Comparison of ENCODE assay signal across 14 cellular contexts in genomic region chr4:10151182-10151581, GRCh38. TPM values are rescaled to one million over a fixed set of nuclear protein-coding genes. Genes with fewer than 3 reads are reported as not detected.
DNase-seq lines count a peak whose midpoint lies in the region; ATAC-seq, FAIRE-seq and TF ChIP-seq lines count a peak whose summit lies in the region.
"Had no signal": no experiment of that assay in that cellular context is flagged by ENCODE, and none has a peak within 500 bp of the region (broad histone marks: within the 10 kb centered on the region; RNA-seq: fewer than 3 reads in every experiment).

No MANE protein-coding gene starts in this region.

- H3K4me2 ChIP-seq in GM12878 (ENCODE audit: control insufficient read depth, insufficient read depth) (no peak overlapping the region), MM.1S (ENCODE audit: low read depth, low read length) (no peak overlapping the region)

- 0% methylated on average over 5 of the region's 5 CpGs for WGBS in GM12878 (ENCODE audit: insufficient coverage, insufficient replicate concordance, low lambda C conversion rate, missing lambda C conversion rate)

- no peaks in the 10 kb centered on the region for H3K36me3 ChIP-seq in GM12878 (ENCODE audit: control insufficient read depth in 2 of 2, insufficient read depth in 2 of 2, low read length in 1 of 2)
- no peaks in the 10 kb centered on the region for H3K36me3 ChIP-seq in MM.1S (replicated peaks; ENCODE audit: insufficient read depth, low read length)
- H3K36me3 ChIP-seq: breast epithelium, suprapubic skin had no signal

- FAIRE-seq in GM12878 (lab: Jason Lieb, UNC) = no peak

- CTCF ChIA-PET in GM12878 (lab: Yijun Ruan, JAX) = interaction anchor here (0.9 to 2.0 kb wide), 9 partner anchors 8 to 257 kb away, joined by 3 to 9 read pairs (median 4); no protein-coding TSS in a partner anchor

- no peak for TF ChIP-seq RAD21 in GM12878 (IDR thresholded peaks at IDR 0.05; ENCODE audit: insufficient read depth, low read depth, low read length)

- no peaks in the 10 kb centered on the region; the same call in 1 of the 2 replicates for H3F3A ChIP-seq in MM.1S (ENCODE audit: insufficient read depth, low read length)

- POLR2A ChIA-PET in GM12878 (lab: Charles Lee) = interaction anchor here (1.9 kb wide), 1 partner anchor 33 kb away, joined by 6 read pairs; no protein-coding TSS in a partner anchor

- RAD21 ChIA-PET in GM12878 (lab: Charles Lee; ENCODE audit: unreplicated experiment) = interaction anchor here (0.6 to 1.6 kb wide), 5 partner anchors 12 to 325 kb away, joined by 3 read pairs; partner anchors contain the start of gene WDR1

- DNase-seq in GM12878 (ENCODE audit: low read depth, low spot score) (peak; percentile 41), Kasumi-1 (lab: John Stamatoyannopoulos, UW) (no peak), MM.1S (no peak), LoVo (ENCODE audit: low spot score) (no peak)
- DNase-seq: activated effector memory CD4-positive, alpha-beta T cell treated with anti-CD3 and anti-CD28 coated beads, Interleukin-2, amount 50 U/mL, for 16 hours; C1 segment of cervical spinal cord; head of caudate nucleus had no signal

- no peak overlapping the region for H2AFZ ChIP-seq in GM12878 (ENCODE audit: control insufficient read depth, low read depth, low read length)
- H2AFZ ChIP-seq in MM.1S (ENCODE audit: low read length) = no peak overlapping the region

- TF ChIP-seq CTCF in GM12878 (IDR thresholded peaks at IDR 0.05 in 2 of 3, conservative IDR thresholded peaks at IDR 0.05 in 1 of 3; ENCODE audit: control insufficient read depth in 2 of 3, extremely low read depth in 1 of 3, insufficient read depth in 1 of 3, low read depth in 3 of 3, low read length in 3 of 3) (no peak), MM.1S (IDR thresholded peaks at IDR 0.05; ENCODE audit: low read length) (no peak)

- H3K79me2 ChIP-seq in GM12878 (ENCODE audit: control insufficient read depth, insufficient read depth, low read length) (no peaks in the 10 kb centered on the region), MM.1S (ENCODE audit: low read length) (no peaks in the 10 kb centered on the region)

- no peaks in the 10 kb centered on the region; a peak in 1 of 4 replicates for H3K27me3 ChIP-seq in GM12878 (replicated peaks in 1 of 2; ENCODE audit: control insufficient read depth in 2 of 2, insufficient read depth in 2 of 2, low read length in 1 of 2)
- no peaks in the 10 kb centered on the region for H3K27me3 ChIP-seq in MM.1S (replicated peaks; ENCODE audit: insufficient read depth, low read length)
- H3K27me3 ChIP-seq: breast epithelium had no signal

- no peak overlapping the region for H3K4me3 ChIP-seq in GM12878
- no peak overlapping the region for H3K4me3 ChIP-seq in MM.1S (ENCODE audit: low read length)
- H3K4me3 ChIP-seq: breast epithelium, suprapubic skin had no signal

- SMC1A ChIA-PET in GM12878 (lab: Charles Lee; ENCODE audit: uncharacterized antibody, unreplicated experiment) = interaction anchor here (1.5 kb wide), 1 partner anchor 33 kb away, joined by 7 read pairs; no protein-coding TSS in a partner anchor

- TF ChIP-seq POLR2A in GM12878 (IDR thresholded peaks at IDR 0.05; ENCODE audit: low read depth, low read length) = no peak

- intact Hi-C loops in GM12878 (cut with micrococcal nuclease; ENCODE audit: unreplicated experiment) = loop anchor here (10.0 kb wide), 1 partner anchor 386 kb away; no protein-coding TSS in a partner anchor

- no peaks in the 10 kb centered on the region for H3K9me2 ChIP-seq in MM.1S (replicated peaks; ENCODE audit: insufficient read depth, low read length)

- no TSS peak for BruUV-seq in GM12878 (replicated peaks; lab: Mats Ljungman, UMichigan)

- H4K20me1 ChIP-seq in GM12878 (ENCODE audit: control insufficient read depth, insufficient read depth) (no peaks in the 10 kb centered on the region), MM.1S (ENCODE audit: insufficient read depth, low read length) (no peaks in the 10 kb centered on the region)

- no peaks in the 10 kb centered on the region for H3K9me3 ChIP-seq in GM12878 (replicated peaks; ENCODE audit: control insufficient read depth, insufficient read depth, low read length)
- no peaks in the 10 kb centered on the region for H3K9me3 ChIP-seq in MM.1S (replicated peaks; ENCODE audit: insufficient read depth, low read length)
- H3K9me3 ChIP-seq: breast epithelium, suprapubic skin had no signal

- no peak overlapping the region for H3K27ac ChIP-seq in GM12878 (ENCODE audit: control insufficient read depth, insufficient read depth)
- H3K27ac ChIP-seq in MM.1S (ENCODE audit: low read length) = no peak overlapping the region
- H3K27ac ChIP-seq: breast epithelium, suprapubic skin had no signal

- H3K4me1 ChIP-seq in GM12878 (ENCODE audit: control insufficient read depth, insufficient read depth, low read length) (peaks cover 9% of the 10 kb centered on the region), MM.1S (ENCODE audit: low read length) (peaks cover 18% of the 10 kb centered on the region)
- H3K4me1 ChIP-seq: breast epithelium, suprapubic skin had no signal

- peak; percentile 77 for ATAC-seq in GM18858 (IDR thresholded peaks at IDR 0.05; ENCODE audit: unreplicated experiment)
- peak; percentile 57 for ATAC-seq in GM21526 (IDR thresholded peaks at IDR 0.05; ENCODE audit: low FRiP score, unreplicated experiment)
- peak; percentile 67 for ATAC-seq in HG03103 (IDR thresholded peaks at IDR 0.05; ENCODE audit: low read depth, unreplicated experiment)
- ATAC-seq in GM12878 = peak; percentile 77
- no peak for ATAC-seq in HG02588 (IDR thresholded peaks at IDR 0.05; ENCODE audit: unreplicated experiment)
- ATAC-seq: left lobe of liver had no signal

- H3K9ac ChIP-seq in GM12878 (ENCODE audit: control insufficient read depth, insufficient read depth, low read length) (no peak overlapping the region), MM.1S (ENCODE audit: low read length) (no peak overlapping the region)

- TF ChIP-seq EP300 in GM12878 (IDR thresholded peaks at IDR 0.05; ENCODE audit: borderline replicate concordance in 1 of 2, control insufficient read depth in 1 of 2, low read depth in 2 of 2, low read length in 2 of 2) = no peak

- in situ Hi-C loops in GM12878 (cut with MboI) = no loop called here

TF ChIP-seq in GM12878, 131 proteins besides CTCF, POLR2A, EP300 and RAD21:
- peak; percentile 80 for TF ChIP-seq TCF3 (IDR thresholded peaks at IDR 0.05; ENCODE audit: borderline replicate concordance, insufficient read depth, low read depth, low read length)
- TF ChIP-seq PAX5 (IDR thresholded peaks at IDR 0.05; ENCODE audit: borderline replicate concordance, low read depth, low read length) = peak; percentile 75; the same call in 1 of the 2 replicates
- no peak for TF ChIP-seq HDAC6 (IDR thresholded peaks at IDR 0.05; ENCODE audit: unreplicated experiment)
- TF ChIP-seq MTA2 (IDR thresholded peaks at IDR 0.05; ENCODE audit: low read depth) = no peak

RNA-seq across cellular contexts. Expression of gene WDR1, which starts 34.6 kb away (rescaled TPM):
- total RNA-seq in GM12878 (2013; cell fraction: nucleolus; rRNA removed) = 70.7 and 75.4 TPM in 2 replicates
- total RNA-seq in GM12878 (2014; rRNA removed) = 250 and 290 TPM in 2 replicates
- total RNA-seq in GM12878 (2014; rRNA removed; fragmentation: Illumina TruSeq; extraction: Trizol) = 202 and 221 TPM in 2 replicates
- 397 and 420 TPM in 2 replicates for total RNA-seq in GM12878 (2021)
- 99.8 TPM for polyA plus RNA-seq in GM12878 (2011; ENCODE audit: low read depth)
- 297 and 322 TPM in 2 replicates for polyA plus RNA-seq in GM12878 (2011; rRNA removed)
- polyA plus RNA-seq in GM12878 (2011; cell fraction: cytosol; rRNA removed) = 401 and 501 TPM in 2 replicates
- polyA plus RNA-seq in GM12878 (2011; cell fraction: nucleus; rRNA removed) = 291 and 412 TPM in 2 replicates
- polyA plus RNA-seq in GM12878 (2012) = 164 and 182 TPM in 2 replicates
- polyA plus RNA-seq in GM12878 (2014; fragmentation: Illumina TruSeq; extraction: Trizol) = 289 and 325 TPM in 2 replicates
- polyA plus RNA-seq in GM12878 (2014; fragmentation: Nextera tagmentation; extraction: Ambion mirVana) = 10 to 100 TPM; 28.5 to 57.1 TPM
- polyA plus RNA-seq in GM12878 (2014; rRNA removed) = 276 and 292 TPM in 2 replicates
- polyA plus RNA-seq in GM12878 (2016; fragmentation: Nextera tagmentation; extraction: Ambion mirVana) = 100 to 1,000 TPM; 334 to 348 TPM
- polyA minus RNA-seq in GM12878 (2011; rRNA and poly(A)+ RNA removed) = 278 and 351 TPM in 2 replicates
- polyA minus RNA-seq in GM12878 (2011; cell fraction: cytosol; rRNA and poly(A)+ RNA removed) = 100.0 and 127 TPM in 2 replicates
- 60.9 and 119 TPM in 2 replicates for polyA minus RNA-seq in GM12878 (2011; cell fraction: nucleus; rRNA and poly(A)+ RNA removed)
